ENCODE assay signal across 8 cellular contexts in the genomic region with DNA sequence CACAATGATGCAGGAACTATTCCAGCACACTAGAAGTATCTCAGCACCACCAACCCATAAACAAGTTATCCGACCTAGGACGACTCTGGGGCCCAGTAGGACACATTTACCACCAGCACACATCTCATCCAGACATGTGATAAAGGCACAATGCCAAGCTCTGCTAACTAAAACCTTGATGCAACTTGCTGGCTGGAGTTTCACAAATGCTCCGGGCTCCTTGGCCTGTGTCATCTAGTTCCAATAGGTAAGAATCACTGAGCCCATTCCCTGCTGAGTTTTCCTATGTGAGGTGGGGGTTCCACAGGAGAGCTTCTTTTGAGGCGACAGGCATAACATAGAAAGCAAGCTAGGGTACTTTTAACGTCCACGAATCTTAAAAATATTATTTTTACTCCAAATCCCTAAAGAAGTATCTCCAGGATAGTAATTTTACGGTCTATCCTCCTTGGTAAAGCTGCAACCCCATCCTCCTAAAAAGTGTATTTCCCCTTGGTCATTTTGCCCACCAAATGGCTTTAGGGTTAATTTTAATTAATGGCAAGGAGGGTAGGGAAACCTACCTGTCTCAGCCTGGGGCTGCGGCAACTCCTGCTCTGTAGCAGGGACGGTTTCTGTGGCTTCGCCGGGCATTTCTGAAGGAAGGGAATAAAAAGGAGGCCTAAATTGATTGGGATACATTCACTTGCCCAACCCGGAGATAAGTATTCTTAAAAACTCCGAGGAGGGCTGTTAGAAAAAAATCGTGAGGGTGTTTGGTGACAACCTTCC. TPM values are rescaled to one million over a fixed set of nuclear protein-coding genes. Genes with fewer than 3 reads are reported as not detected.
DNase-seq lines count a peak whose midpoint lies in the region; ATAC-seq and TF ChIP-seq lines count a peak whose summit lies in the region.

No MANE protein-coding gene starts in this region.

- intact Hi-C loops in CD14-positive monocyte (cut with micrococcal nuclease) = loop anchor here (5.0 to 10.0 kb wide), 2 partner anchors 77 to 79 kb away; partner anchors contain the start of gene ATP5F1B (in 2 of the 2)
- intact Hi-C loops in Right ventricle myocardium superior (cut with DNase I) = loop anchor here (5.0 kb wide), 1 partner anchor 37 kb away; the partner anchor contains the start of gene PTGES3

- H3K27ac Mint-ChIP-seq in CD14-positive monocyte = peak overlapping the region; percentile 97 to 99 (median 98)
- peak overlapping the region; percentile 79 to 98 (median 98) for H3K27ac Mint-ChIP-seq in IgD-negative memory B cell
- peak overlapping the region; percentile 98 for H3K27ac Mint-ChIP-seq in activated naive CD4-positive, alpha-beta T cell treated with anti-CD3 and anti-CD28 coated beads, Interleukin-2, amount 50 U/mL, for 24 hours
- H3K27ac Mint-ChIP-seq in osteocyte (ENCODE audit: unreplicated experiment) = peak overlapping the region; percentile 99

- no peaks in the 10 kb centered on the region for H3K27me3 Mint-ChIP-seq in CD14-positive monocyte (ENCODE audit: low read depth in 3 of 3)
- H3K27me3 Mint-ChIP-seq in IgD-negative memory B cell = no peaks in the 10 kb centered on the region
- H3K27me3 Mint-ChIP-seq in activated naive CD4-positive, alpha-beta T cell treated with anti-CD3 and anti-CD28 coated beads, Interleukin-2, amount 50 U/mL, for 24 hours = no peaks in the 10 kb centered on the region
- no peaks in the 10 kb centered on the region for H3K27me3 Mint-ChIP-seq in osteocyte (ENCODE audit: unreplicated experiment)

- peak; percentile 59 for DNase-seq in CD14-positive monocyte (ENCODE audit: low spot score)
- peak; percentile 59 for DNase-seq in Right ventricle myocardium superior
- DNase-seq in osteocyte (ENCODE audit: extremely low spot score, unreplicated experiment) = peak; percentile 57
- DNase-seq in GM19238 (ENCODE audit: insufficient read length, low spot score) = no peak
- no peak for DNase-seq in iPS-NIHi7 (ENCODE audit: extremely low spot score)

- peak; percentile 63 for ATAC-seq in Right ventricle myocardium superior (ENCODE audit: poor library complexity)
- ATAC-seq in HG03378 (IDR thresholded peaks at IDR 0.05; ENCODE audit: unreplicated experiment) = no peak

- H3K36me3 Mint-ChIP-seq in CD14-positive monocyte (peaks cover 28 to 29% of the 10 kb centered on the region in 2 donors), IgD-negative memory B cell (peaks cover 6% of the 10 kb centered on the region), osteocyte (ENCODE audit: unreplicated experiment) (peaks cover 25% of the 10 kb centered on the region)
- peaks cover 45% of the 10 kb centered on the region for H3K36me3 Mint-ChIP-seq in activated naive CD4-positive, alpha-beta T cell treated with anti-CD3 and anti-CD28 coated beads, Interleukin-2, amount 50 U/mL, for 24 hours

- H3K9me3 Mint-ChIP-seq in CD14-positive monocyte (no peaks in the 10 kb centered on the region), IgD-negative memory B cell (no peaks in the 10 kb centered on the region), osteocyte (ENCODE audit: unreplicated experiment) (no peaks in the 10 kb centered on the region)
- no peaks in the 10 kb centered on the region for H3K9me3 Mint-ChIP-seq in activated naive CD4-positive, alpha-beta T cell treated with anti-CD3 and anti-CD28 coated beads, Interleukin-2, amount 50 U/mL, for 24 hours

- H3K4me1 Mint-ChIP-seq in CD14-positive monocyte (peaks cover 59% of the 10 kb centered on the region), IgD-negative memory B cell (peaks cover 48 to 59% (median 49%) of the 10 kb centered on the region in 3 donors), osteocyte (ENCODE audit: unreplicated experiment) (peaks cover 55% of the 10 kb centered on the region)
- peaks cover 56% of the 10 kb centered on the region for H3K4me1 Mint-ChIP-seq in activated naive CD4-positive, alpha-beta T cell treated with anti-CD3 and anti-CD28 coated beads, Interleukin-2, amount 50 U/mL, for 24 hours

- TF ChIP-seq CTCF in CD14-positive monocyte (IDR thresholded peaks at IDR 0.05) (no peak), osteocyte (IDR thresholded peaks at IDR 0.05) (no peak)

- H3K4me3 Mint-ChIP-seq in CD14-positive monocyte (peak overlapping the region; percentile 98), IgD-negative memory B cell (peak overlapping the region; percentile 87 to 99 (median 97)), osteocyte (ENCODE audit: unreplicated experiment) (peak overlapping the region; percentile 98)
- peak overlapping the region; percentile 97 for H3K4me3 Mint-ChIP-seq in activated naive CD4-positive, alpha-beta T cell treated with anti-CD3 and anti-CD28 coated beads, Interleukin-2, amount 50 U/mL, for 24 hours

RNA-seq across cellular contexts. Expression of gene NACA, which starts 1.0 kb away (rescaled TPM):
- polyA plus RNA-seq in CD14-positive monocyte (100 to 1,000 TPM; 797 to 937 TPM), IgD-negative memory B cell (1,127 TPM)
- total RNA-seq in Right ventricle myocardium superior (449 TPM), osteocyte (767 and 791 TPM in 2 replicates)

RNA-seq across cellular contexts. Expression of gene PRIM1, which starts 28.0 kb away (rescaled TPM):
- polyA plus RNA-seq in CD14-positive monocyte (1 to 10 TPM; 5.6 to 6.3 TPM), IgD-negative memory B cell (38.0 TPM)
- total RNA-seq in Right ventricle myocardium superior (3.6 TPM), osteocyte (5.6 and 6.2 TPM in 2 replicates)

RNA-seq across cellular contexts. Expression of gene PTGES3, which starts 36.0 kb away (rescaled TPM):
- polyA plus RNA-seq in CD14-positive monocyte (100 to 1,000 TPM; 187 to 232 TPM), IgD-negative memory B cell (246 TPM)
- total RNA-seq in Right ventricle myocardium superior (132 TPM), osteocyte (136 and 140 TPM in 2 replicates)

RNA-seq across cellular contexts. Expression of gene HSD17B6, which starts 39.0 kb away (rescaled TPM):
- polyA plus RNA-seq in CD14-positive monocyte (under 1 TPM in 1 of 2 donors, not detected in 1; 0.12 TPM), IgD-negative memory B cell (1.7 TPM)
- total RNA-seq in Right ventricle myocardium superior (0.51 TPM), osteocyte (1.1 and 1.3 TPM in 2 replicates)

Comparison
In these comparisons a context has a peak if more than half of its experiments do, and no peak if none do; other contexts are left out.
1. DNase-seq: peak in CD14-positive monocyte (single experiment), Right ventricle myocardium superior (single experiment) and osteocyte (single experiment); none in GM19238 (single experiment) and iPS-NIHi7 (single experiment).
2. Peak in every context shown above with its lines, with median percentiles within 50 percentile points of each other: H3K27ac Mint-ChIP-seq and H3K4me3 Mint-ChIP-seq.